In the genomic region with DNA sequence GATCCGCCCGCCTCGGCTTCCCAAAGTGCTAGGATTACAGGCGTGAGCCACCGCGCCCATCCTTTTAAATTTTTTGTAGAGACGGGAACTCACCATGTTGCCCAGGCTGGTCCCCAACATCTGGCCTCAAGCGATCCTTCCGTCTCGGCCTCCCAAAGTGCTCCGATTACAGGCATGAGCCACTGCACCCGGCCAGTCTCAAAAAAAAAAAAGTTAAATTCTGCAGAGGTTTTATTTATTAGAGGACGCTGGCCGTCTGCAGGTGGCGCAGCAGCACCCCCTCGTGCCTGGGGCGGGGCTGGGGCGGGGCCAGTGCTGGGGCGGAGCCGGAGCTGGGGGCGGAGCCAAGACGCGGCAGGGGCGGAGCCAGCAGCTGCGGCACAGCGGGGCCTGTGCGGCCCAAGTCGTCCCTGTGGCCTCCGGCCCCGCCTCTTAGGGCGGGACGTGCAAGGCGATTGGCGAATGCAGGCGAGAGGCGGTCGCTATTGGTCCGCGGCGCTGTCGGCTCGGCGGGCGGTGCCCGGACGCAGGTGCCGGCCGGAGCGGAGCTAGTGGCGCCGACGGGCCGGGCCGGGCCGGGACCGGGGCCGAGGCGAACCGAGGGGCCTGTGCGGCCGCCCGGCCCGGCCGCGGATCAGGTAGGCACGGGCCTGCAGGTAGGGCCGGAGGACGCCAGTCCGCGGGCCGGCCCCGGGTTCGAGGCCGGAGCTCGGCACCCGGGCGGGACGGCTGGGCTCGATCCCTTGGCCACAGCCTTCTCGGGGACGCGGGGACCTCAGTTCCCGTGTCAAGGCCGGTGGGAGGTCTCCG, we compare ENCODE assay signal across 1 cellular context.
TF ChIP-seq lines count a peak whose summit lies in the region.

A gene with protein sequence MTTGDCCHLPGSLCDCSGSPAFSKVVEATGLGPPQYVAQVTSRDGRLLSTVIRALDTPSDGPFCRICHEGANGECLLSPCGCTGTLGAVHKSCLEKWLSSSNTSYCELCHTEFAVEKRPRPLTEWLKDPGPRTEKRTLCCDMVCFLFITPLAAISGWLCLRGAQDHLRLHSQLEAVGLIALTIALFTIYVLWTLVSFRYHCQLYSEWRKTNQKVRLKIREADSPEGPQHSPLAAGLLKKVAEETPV (plus strand): TSS at position 523 of the 810 bp plus-strand sequence. CDS start 8,536 bp downstream, outside the sequence.

TF ChIP-seq in GM12878, 131 proteins besides CTCF, POLR2A, EP300 and RAD21 (continued from another document and continues in another):
- TF ChIP-seq ZNF592 (IDR thresholded peaks at IDR 0.05) (no peak), CBX3 (IDR thresholded peaks at IDR 0.05; ENCODE audit: borderline replicate concordance, low read depth) (no peak), TAF1 (IDR thresholded peaks at IDR 0.05; ENCODE audit: borderline replicate concordance, low read depth, low read length) (no peak), MTA2 (IDR thresholded peaks at IDR 0.05; ENCODE audit: low read depth) (no peak), WRNIP1 (IDR thresholded peaks at IDR 0.05; ENCODE audit: borderline replicate concordance, low read depth, low read length) (no peak), JUND (IDR thresholded peaks at IDR 0.05; ENCODE audit: low read depth, low read length) (no peak), KAT2A (conservative IDR thresholded peaks at IDR 0.05; ENCODE audit: control insufficient read depth, low read depth, low read length) (no peak), PBX3 (IDR thresholded peaks at IDR 0.05; ENCODE audit: insufficient replicate concordance, low read depth, low read length) (peak; percentile 94), FOS (IDR thresholded peaks at IDR 0.05; ENCODE audit: borderline replicate concordance, extremely low read depth, insufficient read length) (peak; percentile 86), STAT1 (conservative IDR thresholded peaks at IDR 0.05) (no peak), SMC3 (IDR thresholded peaks at IDR 0.05; ENCODE audit: borderline replicate concordance, low read length) (peak; percentile 57), HDAC6 (IDR thresholded peaks at IDR 0.05; ENCODE audit: unreplicated experiment) (no peak), MTA3 (IDR thresholded peaks at IDR 0.05; ENCODE audit: borderline replicate concordance, low read length) (no peak), NR2F1 (conservative IDR thresholded peaks at IDR 0.05) (peak; percentile 57; the same call in 1 of the 2 replicates), TARDBP (IDR thresholded peaks at IDR 0.05; ENCODE audit: borderline replicate concordance) (no peak), KDM1A (IDR thresholded peaks at IDR 0.05; ENCODE audit: borderline replicate concordance) (no peak), SP1 (IDR thresholded peaks at IDR 0.05; ENCODE audit: low read depth, low read length) (peak; percentile 98), SPI1 (IDR thresholded peaks at IDR 0.05; ENCODE audit: borderline replicate concordance, insufficient read depth, low read depth, low read length) (no peak), ATF3 (IDR thresholded peaks at IDR 0.05; ENCODE audit: borderline replicate concordance, extremely low read depth, low read depth, low read length) (no peak), IKZF2 (IDR thresholded peaks at IDR 0.05) (no peak), CBFB (IDR thresholded peaks at IDR 0.05; ENCODE audit: low read depth) (no peak), NFIC (IDR thresholded peaks at IDR 0.05; ENCODE audit: low read depth, low read length) (no peak), MYB (IDR thresholded peaks at IDR 0.05; ENCODE audit: borderline replicate concordance, low read depth, low read length) (no peak), STAT3 (IDR thresholded peaks at IDR 0.05; ENCODE audit: low read depth, low read length) (no peak), ZNF217 (IDR thresholded peaks at IDR 0.05) (0 out of 2 replicates have a peak, but pooled peaks have one; percentile 62), CHD2 (IDR thresholded peaks at IDR 0.05; ENCODE audit: borderline replicate concordance, low read depth, low read length) (peak; percentile 92), BACH1 (IDR thresholded peaks at IDR 0.05; ENCODE audit: borderline replicate concordance) (peak; percentile 72)
- TF ChIP-seq, protein P1, sequence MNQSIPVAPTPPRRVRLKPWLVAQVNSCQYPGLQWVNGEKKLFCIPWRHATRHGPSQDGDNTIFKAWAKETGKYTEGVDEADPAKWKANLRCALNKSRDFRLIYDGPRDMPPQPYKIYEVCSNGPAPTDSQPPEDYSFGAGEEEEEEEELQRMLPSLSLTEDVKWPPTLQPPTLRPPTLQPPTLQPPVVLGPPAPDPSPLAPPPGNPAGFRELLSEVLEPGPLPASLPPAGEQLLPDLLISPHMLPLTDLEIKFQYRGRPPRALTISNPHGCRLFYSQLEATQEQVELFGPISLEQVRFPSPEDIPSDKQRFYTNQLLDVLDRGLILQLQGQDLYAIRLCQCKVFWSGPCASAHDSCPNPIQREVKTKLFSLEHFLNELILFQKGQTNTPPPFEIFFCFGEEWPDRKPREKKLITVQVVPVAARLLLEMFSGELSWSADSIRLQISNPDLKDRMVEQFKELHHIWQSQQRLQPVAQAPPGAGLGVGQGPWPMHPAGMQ (IDR thresholded peaks at IDR 0.05; ENCODE audit: borderline replicate concordance), result no peak
- TF ChIP-seq, protein P2, sequence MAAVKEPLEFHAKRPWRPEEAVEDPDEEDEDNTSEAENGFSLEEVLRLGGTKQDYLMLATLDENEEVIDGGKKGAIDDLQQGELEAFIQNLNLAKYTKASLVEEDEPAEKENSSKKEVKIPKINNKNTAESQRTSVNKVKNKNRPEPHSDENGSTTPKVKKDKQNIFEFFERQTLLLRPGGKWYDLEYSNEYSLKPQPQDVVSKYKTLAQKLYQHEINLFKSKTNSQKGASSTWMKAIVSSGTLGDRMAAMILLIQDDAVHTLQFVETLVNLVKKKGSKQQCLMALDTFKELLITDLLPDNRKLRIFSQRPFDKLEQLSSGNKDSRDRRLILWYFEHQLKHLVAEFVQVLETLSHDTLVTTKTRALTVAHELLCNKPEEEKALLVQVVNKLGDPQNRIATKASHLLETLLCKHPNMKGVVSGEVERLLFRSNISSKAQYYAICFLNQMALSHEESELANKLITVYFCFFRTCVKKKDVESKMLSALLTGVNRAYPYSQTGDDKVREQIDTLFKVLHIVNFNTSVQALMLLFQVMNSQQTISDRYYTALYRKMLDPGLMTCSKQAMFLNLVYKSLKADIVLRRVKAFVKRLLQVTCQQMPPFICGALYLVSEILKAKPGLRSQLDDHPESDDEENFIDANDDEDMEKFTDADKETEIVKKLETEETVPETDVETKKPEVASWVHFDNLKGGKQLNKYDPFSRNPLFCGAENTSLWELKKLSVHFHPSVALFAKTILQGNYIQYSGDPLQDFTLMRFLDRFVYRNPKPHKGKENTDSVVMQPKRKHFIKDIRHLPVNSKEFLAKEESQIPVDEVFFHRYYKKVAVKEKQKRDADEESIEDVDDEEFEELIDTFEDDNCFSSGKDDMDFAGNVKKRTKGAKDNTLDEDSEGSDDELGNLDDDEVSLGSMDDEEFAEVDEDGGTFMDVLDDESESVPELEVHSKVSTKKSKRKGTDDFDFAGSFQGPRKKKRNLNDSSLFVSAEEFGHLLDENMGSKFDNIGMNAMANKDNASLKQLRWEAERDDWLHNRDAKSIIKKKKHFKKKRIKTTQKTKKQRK (IDR thresholded peaks at IDR 0.05; ENCODE audit: low read depth, low read length), result peak; percentile 60; the same call in 1 of the 2 replicates
- TF ChIP-seq, protein P3, sequence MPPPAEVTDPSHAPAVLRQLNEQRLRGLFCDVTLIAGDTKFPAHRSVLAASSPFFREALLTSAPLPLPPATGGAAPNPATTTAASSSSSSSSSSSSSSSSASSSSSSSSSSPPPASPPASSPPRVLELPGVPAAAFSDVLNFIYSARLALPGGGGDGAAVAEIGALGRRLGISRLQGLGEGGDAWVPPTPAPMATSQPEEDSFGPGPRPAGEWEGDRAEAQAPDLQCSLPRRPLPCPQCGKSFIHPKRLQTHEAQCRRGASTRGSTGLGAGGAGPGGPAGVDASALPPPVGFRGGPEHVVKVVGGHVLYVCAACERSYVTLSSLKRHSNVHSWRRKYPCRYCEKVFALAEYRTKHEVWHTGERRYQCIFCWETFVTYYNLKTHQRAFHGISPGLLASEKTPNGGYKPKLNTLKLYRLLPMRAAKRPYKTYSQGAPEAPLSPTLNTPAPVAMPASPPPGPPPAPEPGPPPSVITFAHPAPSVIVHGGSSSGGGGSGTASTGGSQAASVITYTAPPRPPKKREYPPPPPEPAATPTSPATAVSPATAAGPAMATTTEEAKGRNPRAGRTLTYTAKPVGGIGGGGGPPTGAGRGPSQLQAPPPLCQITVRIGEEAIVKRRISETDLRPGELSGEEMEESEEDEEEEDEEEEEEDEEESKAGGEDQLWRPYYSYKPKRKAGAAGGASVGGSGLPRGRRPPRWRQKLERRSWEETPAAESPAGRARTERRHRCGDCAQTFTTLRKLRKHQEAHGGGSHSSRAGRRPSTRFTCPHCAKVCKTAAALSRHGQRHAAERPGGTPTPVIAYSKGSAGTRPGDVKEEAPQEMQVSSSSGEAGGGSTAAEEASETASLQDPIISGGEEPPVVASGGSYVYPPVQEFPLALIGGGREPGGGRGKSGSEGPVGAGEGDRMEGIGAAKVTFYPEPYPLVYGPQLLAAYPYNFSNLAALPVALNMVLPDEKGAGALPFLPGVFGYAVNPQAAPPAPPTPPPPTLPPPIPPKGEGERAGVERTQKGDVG (CRISPR knock-in tag; IDR thresholded peaks at IDR 0.05), result no peak
- TF ChIP-seq, protein P4, sequence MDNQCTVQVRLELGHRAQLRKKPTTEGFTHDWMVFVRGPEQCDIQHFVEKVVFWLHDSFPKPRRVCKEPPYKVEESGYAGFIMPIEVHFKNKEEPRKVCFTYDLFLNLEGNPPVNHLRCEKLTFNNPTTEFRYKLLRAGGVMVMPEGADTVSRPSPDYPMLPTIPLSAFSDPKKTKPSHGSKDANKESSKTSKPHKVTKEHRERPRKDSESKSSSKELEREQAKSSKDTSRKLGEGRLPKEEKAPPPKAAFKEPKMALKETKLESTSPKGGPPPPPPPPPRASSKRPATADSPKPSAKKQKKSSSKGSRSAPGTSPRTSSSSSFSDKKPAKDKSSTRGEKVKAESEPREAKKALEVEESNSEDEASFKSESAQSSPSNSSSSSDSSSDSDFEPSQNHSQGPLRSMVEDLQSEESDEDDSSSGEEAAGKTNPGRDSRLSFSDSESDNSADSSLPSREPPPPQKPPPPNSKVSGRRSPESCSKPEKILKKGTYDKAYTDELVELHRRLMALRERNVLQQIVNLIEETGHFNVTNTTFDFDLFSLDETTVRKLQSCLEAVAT (IDR thresholded peaks at IDR 0.05), result no peak
- TF ChIP-seq, protein P5, sequence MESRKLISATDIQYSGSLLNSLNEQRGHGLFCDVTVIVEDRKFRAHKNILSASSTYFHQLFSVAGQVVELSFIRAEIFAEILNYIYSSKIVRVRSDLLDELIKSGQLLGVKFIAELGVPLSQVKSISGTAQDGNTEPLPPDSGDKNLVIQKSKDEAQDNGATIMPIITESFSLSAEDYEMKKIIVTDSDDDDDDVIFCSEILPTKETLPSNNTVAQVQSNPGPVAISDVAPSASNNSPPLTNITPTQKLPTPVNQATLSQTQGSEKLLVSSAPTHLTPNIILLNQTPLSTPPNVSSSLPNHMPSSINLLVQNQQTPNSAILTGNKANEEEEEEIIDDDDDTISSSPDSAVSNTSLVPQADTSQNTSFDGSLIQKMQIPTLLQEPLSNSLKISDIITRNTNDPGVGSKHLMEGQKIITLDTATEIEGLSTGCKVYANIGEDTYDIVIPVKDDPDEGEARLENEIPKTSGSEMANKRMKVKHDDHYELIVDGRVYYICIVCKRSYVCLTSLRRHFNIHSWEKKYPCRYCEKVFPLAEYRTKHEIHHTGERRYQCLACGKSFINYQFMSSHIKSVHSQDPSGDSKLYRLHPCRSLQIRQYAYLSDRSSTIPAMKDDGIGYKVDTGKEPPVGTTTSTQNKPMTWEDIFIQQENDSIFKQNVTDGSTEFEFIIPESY (IDR thresholded peaks at IDR 0.05), result no peak
- TF ChIP-seq, protein P6, sequence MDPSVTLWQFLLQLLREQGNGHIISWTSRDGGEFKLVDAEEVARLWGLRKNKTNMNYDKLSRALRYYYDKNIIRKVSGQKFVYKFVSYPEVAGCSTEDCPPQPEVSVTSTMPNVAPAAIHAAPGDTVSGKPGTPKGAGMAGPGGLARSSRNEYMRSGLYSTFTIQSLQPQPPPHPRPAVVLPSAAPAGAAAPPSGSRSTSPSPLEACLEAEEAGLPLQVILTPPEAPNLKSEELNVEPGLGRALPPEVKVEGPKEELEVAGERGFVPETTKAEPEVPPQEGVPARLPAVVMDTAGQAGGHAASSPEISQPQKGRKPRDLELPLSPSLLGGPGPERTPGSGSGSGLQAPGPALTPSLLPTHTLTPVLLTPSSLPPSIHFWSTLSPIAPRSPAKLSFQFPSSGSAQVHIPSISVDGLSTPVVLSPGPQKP (IDR thresholded peaks at IDR 0.05; ENCODE audit: low read depth, low read length), result no peak
